12 cellular contexts compared by ENCODE assay signal in genomic region chr19:46221981-46222610, GRCh38. TPM values are rescaled to one million over a fixed set of nuclear protein-coding genes. Genes with fewer than 3 reads are reported as not detected.
A peak's percentile ranks its signal among the peaks of the same experiment; 100 is the strongest.
DNase-seq lines count a peak whose midpoint lies in the region; ATAC-seq, FAIRE-seq and TF ChIP-seq lines count a peak whose summit lies in the region.
"Had no signal": no experiment of that assay in that cellular context is flagged by ENCODE, and none has a peak within 500 bp of the region (broad histone marks: within the 10 kb centered on the region; RNA-seq: fewer than 3 reads in every experiment).

No MANE protein-coding gene starts in this region.

- H3K36me3 Mint-ChIP-seq in chondrocyte (ENCODE audit: low read depth) (no peaks in the 10 kb centered on the region), T-cell (no peaks in the 10 kb centered on the region)
- H3K36me3 Mint-ChIP-seq: IgD-negative memory B cell had no signal

- ATAC-seq in GM19463 (IDR thresholded peaks at IDR 0.05; ENCODE audit: unreplicated experiment): no peak
- no peak for ATAC-seq in T-cell (replicated peaks in 1 of 4)

- TF ChIP-seq POLR2A in lower leg skin (IDR thresholded peaks at IDR 0.05): no peak

- CTCF ChIA-PET in T-cell (lab: Charles Lee): interaction anchor here in 1 of 2 donors (0.7 kb wide), 1 partner anchor 1545 kb away, joined by 3 read pairs; no protein-coding TSS in a partner anchor

- WGBS in lower leg skin, 2 donors: 12 to 17% methylated on average over 7 of the region's 7 CpGs

- H3K27ac Mint-ChIP-seq in chondrocyte (ENCODE audit: unreplicated experiment) (peak overlapping the region; percentile 76), T-cell (no peak overlapping the region)
- H3K27ac Mint-ChIP-seq: IgD-negative memory B cell had no signal

- H3K9me3 Mint-ChIP-seq in chondrocyte (ENCODE audit: low read depth) (no peaks in the 10 kb centered on the region), T-cell (no peaks in the 10 kb centered on the region)
- H3K9me3 Mint-ChIP-seq: central memory CD8-positive, alpha-beta T cell; IgD-negative memory B cell had no signal

- peaks cover 55% of the 10 kb centered on the region for H3K4me1 Mint-ChIP-seq in chondrocyte (ENCODE audit: low read depth)
- peaks cover 5 to 9% (median 6%) of the 10 kb centered on the region in 3 donors for H3K4me1 Mint-ChIP-seq in T-cell

- DNase-seq in AG20443 (ENCODE audit: low spot score) (peak; percentile 90), NCI-H2196 (lab: John Stamatoyannopoulos, UW; ENCODE audit: unreplicated experiment) (peak; percentile 61), chondrocyte (ENCODE audit: low spot score) (no peak), lower leg skin (ENCODE audit: low spot score in 2 of 2) (peak; percentile 82 to 91), GM19239 (ENCODE audit: insufficient read length, low spot score) (no peak), T-cell (no peak)
- DNase-seq in activated CD4-positive, alpha-beta T cell treated with anti-CD3 and anti-CD28 coated beads for 4 hours: no peak

- TF ChIP-seq CTCF in chondrocyte (IDR thresholded peaks at IDR 0.05) (no peak), lower leg skin (IDR thresholded peaks at IDR 0.05) (no peak)

- intact Hi-C loops in lower leg skin (cut with DNase I; ENCODE audit: low total_unique reads): no loop called here

- POLR2A ChIA-PET in T-cell (lab: Charles Lee): interaction anchor here in 1 of 2 donors (0.6 kb wide), 1 partner anchor 146 kb away, joined by 3 read pairs; no protein-coding TSS in a partner anchor

- H3K27me3 Mint-ChIP-seq in chondrocyte (ENCODE audit: low read depth): peaks cover 20% of the 10 kb centered on the region
- peaks cover 43 to 57% of the 10 kb centered on the region in 2 donors for H3K27me3 Mint-ChIP-seq in T-cell

- FAIRE-seq in GM19239 (lab: Jason Lieb, UNC): no peak

- no peak overlapping the region for H3K4me3 ChIP-seq in lower leg skin (ENCODE audit: low read depth, poor library complexity, severe bottlenecking)
- H3K4me3 ChIP-seq: BLaER1 treated with 17β-estradiol and CSF1 and Interleukin-3, amounts not matched to agents 10 nM and 100 nM had no signal

- peak overlapping the region; percentile 18 for H3K4me3 Mint-ChIP-seq in chondrocyte (ENCODE audit: unreplicated experiment)
- no peak overlapping the region for H3K4me3 Mint-ChIP-seq in T-cell
- H3K4me3 Mint-ChIP-seq: central memory CD8-positive, alpha-beta T cell; IgD-negative memory B cell had no signal

RNA-seq across cellular contexts. Expression of gene IGFL1, which starts 7.4 kb away (rescaled TPM):
- total RNA-seq in chondrocyte (1.3 to 2.9 TPM (median 2.1 TPM) in 3 replicates), lower leg skin (under 1 TPM in 2 of 4 donors, not detected in 2; 0.55 to 0.88 TPM), T-cell (not detected)
- total RNA-seq: mononuclear cell had no signal

Comparison
In these comparisons a context has a peak if more than half of its experiments do, and no peak if none do; other contexts are left out.
1. DNase-seq: peak in AG20443 (single experiment), NCI-H2196 (single experiment) and lower leg skin (2 of 2); none in chondrocyte (single experiment), activated CD4-positive, alpha-beta T cell treated with anti-CD3 and anti-CD28 coated beads for 4 hours (0 of 2), GM19239 (single experiment) and T-cell (0 of 34).